In the genomic region with DNA sequence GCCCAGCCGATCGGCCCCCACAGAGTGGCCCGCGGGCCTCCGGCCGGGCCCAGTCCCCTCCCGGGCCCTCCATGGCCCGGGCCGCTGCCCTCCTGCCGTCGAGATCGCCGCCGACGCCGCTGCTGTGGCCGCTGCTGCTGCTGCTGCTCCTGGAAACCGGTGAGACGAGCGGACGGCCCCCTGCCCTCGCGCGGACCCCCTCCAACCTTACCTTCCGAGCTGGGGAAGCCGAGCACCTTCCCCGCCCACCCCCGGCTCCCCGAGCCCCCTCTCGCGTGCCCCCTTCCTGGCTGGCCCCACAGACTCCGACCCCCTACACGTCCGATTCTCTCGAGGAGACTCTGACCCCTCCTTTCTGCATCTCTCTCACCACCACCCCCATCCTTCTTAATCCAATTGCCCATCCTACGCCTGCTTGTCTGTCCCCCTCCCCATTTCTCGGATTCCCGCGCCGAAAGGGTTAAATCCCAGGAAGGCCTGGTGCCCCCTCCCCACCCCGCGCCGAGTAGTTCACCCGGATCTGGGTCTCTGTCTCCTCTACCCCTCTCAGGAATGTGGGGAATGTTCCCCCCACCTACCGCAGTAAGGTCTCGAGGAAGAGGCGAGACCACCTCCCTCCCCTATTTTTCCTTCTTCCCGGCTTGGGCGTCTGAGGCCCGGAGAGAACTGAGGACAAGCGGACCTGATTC, we compare ENCODE assay signal across 1 cellular context.
TF ChIP-seq lines count a peak whose summit lies in the region.

No MANE protein-coding gene starts in this region.

TF ChIP-seq in K562, 482 proteins besides CTCF, POLR2A, EP300 and RAD21 (continues in another document):
- TF ChIP-seq, protein P1, sequence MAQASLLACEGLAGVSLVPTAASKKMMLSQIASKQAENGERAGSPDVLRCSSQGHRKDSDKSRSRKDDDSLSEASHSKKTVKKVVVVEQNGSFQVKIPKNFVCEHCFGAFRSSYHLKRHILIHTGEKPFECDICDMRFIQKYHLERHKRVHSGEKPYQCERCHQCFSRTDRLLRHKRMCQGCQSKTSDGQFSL (CRISPR knock-in tag; IDR thresholded peaks at IDR 0.05): 0 out of 2 replicates have a peak, but pooled peaks have one; percentile 42
- TF ChIP-seq, protein P1 (tag; IDR thresholded peaks at IDR 0.05): no peak
- TF ChIP-seq IRF2 (CRISPR knock-in tag; IDR thresholded peaks at IDR 0.05): no peak
- peak; percentile 43; the same call in 1 of the 2 replicates for TF ChIP-seq ZFPM2 (CRISPR knock-in tag; IDR thresholded peaks at IDR 0.05)
- TF ChIP-seq, protein P2, sequence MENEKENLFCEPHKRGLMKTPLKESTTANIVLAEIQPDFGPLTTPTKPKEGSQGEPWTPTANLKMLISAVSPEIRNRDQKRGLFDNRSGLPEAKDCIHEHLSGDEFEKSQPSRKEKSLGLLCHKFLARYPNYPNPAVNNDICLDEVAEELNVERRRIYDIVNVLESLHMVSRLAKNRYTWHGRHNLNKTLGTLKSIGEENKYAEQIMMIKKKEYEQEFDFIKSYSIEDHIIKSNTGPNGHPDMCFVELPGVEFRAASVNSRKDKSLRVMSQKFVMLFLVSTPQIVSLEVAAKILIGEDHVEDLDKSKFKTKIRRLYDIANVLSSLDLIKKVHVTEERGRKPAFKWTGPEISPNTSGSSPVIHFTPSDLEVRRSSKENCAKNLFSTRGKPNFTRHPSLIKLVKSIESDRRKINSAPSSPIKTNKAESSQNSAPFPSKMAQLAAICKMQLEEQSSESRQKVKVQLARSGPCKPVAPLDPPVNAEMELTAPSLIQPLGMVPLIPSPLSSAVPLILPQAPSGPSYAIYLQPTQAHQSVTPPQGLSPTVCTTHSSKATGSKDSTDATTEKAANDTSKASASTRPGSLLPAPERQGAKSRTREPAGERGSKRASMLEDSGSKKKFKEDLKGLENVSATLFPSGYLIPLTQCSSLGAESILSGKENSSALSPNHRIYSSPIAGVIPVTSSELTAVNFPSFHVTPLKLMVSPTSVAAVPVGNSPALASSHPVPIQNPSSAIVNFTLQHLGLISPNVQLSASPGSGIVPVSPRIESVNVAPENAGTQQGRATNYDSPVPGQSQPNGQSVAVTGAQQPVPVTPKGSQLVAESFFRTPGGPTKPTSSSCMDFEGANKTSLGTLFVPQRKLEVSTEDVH (IDR thresholded peaks at IDR 0.05; ENCODE audit: low read depth, partially characterized antibody): no peak
- TF ChIP-seq ZKSCAN8 (CRISPR knock-in tag; IDR thresholded peaks at IDR 0.05): no peak
- TF ChIP-seq SIN3A (IDR thresholded peaks at IDR 0.05; ENCODE audit: borderline replicate concordance in 2 of 2, control insufficient read depth in 1 of 2, low read depth in 2 of 2, low read length in 2 of 2): peak in 1 of 2 experiments; percentile 13; a peak in 1 of 4 replicates
- TF ChIP-seq NFATC3 (IDR thresholded peaks at IDR 0.05): no peak
- TF ChIP-seq ERF (CRISPR knock-in tag; IDR thresholded peaks at IDR 0.05): peak; percentile 34; the same call in 1 of the 2 replicates
- no peak for TF ChIP-seq PRMT5 (CRISPR knock-in tag; IDR thresholded peaks at IDR 0.05)
- TF ChIP-seq POLR2B (IDR thresholded peaks at IDR 0.05; ENCODE audit: low read depth, partially characterized antibody): peak; percentile 30
- TF ChIP-seq MEF2D (tag; conservative IDR thresholded peaks at IDR 0.05; ENCODE audit: low read depth): no peak
- no peak for TF ChIP-seq XRCC3 (IDR thresholded peaks at IDR 0.05)
- TF ChIP-seq, protein P3, sequence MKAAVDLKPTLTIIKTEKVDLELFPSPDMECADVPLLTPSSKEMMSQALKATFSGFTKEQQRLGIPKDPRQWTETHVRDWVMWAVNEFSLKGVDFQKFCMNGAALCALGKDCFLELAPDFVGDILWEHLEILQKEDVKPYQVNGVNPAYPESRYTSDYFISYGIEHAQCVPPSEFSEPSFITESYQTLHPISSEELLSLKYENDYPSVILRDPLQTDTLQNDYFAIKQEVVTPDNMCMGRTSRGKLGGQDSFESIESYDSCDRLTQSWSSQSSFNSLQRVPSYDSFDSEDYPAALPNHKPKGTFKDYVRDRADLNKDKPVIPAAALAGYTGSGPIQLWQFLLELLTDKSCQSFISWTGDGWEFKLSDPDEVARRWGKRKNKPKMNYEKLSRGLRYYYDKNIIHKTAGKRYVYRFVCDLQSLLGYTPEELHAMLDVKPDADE (conservative IDR thresholded peaks at IDR 0.05; ENCODE audit: control insufficient read depth, low read depth, low read length): 0 out of 2 replicates have a peak, but pooled peaks have one; percentile 54
- TF ChIP-seq KDM5B (IDR thresholded peaks at IDR 0.05; ENCODE audit: insufficient replicate concordance, low read depth, low read length): peak; percentile 42
- TF ChIP-seq HDAC6 (IDR thresholded peaks at IDR 0.05; ENCODE audit: low read depth, low read length): no peak
- TF ChIP-seq ATF1 (CRISPR knock-in tag; IDR thresholded peaks at IDR 0.05): no peak
- TF ChIP-seq ATF1 (tag; IDR thresholded peaks at IDR 0.05): peak; percentile 59
- peak; percentile 27 for TF ChIP-seq RBM22 (IDR thresholded peaks at IDR 0.05; ENCODE audit: low read depth, low read length, poor library complexity, severe bottlenecking)
- no peak for TF ChIP-seq STAG1 (CRISPR knock-in tag; IDR thresholded peaks at IDR 0.05; ENCODE audit: borderline replicate concordance)
- TF ChIP-seq ZBED1 (IDR thresholded peaks at IDR 0.05): no peak
- TF ChIP-seq GTF2F1 (IDR thresholded peaks at IDR 0.05; ENCODE audit: low read depth, low read length): no peak
- peak; percentile 85 for TF ChIP-seq ZFX (CRISPR knock-in tag; IDR thresholded peaks at IDR 0.05)
- TF ChIP-seq, protein P4, sequence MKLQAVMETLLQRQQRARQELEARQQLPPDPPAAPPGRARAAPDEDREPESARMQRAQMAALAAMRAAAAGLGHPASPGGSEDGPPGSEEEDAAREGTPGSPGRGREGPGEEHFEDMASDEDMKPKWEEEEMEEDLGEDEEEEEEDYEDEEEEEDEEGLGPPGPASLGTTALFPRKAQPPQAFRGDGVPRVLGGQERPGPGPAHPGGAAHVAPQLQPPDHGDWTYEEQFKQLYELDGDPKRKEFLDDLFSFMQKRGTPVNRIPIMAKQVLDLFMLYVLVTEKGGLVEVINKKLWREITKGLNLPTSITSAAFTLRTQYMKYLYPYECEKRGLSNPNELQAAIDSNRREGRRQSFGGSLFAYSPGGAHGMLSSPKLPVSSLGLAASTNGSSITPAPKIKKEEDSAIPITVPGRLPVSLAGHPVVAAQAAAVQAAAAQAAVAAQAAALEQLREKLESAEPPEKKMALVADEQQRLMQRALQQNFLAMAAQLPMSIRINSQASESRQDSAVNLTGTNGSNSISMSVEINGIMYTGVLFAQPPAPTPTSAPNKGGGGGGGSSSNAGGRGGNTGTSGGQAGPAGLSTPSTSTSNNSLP (IDR thresholded peaks at IDR 0.05; ENCODE audit: borderline replicate concordance, low read depth, low read length): no peak
- peak; percentile 70 for TF ChIP-seq CHD1 (IDR thresholded peaks at IDR 0.05; ENCODE audit: low read length)
- peak in 1 of 2 experiments; percentile 14; a peak in 2 of 4 replicates for TF ChIP-seq HDAC1 (IDR thresholded peaks at IDR 0.05)
- no peak for TF ChIP-seq ZNF23 (CRISPR knock-in tag; IDR thresholded peaks at IDR 0.05)
- TF ChIP-seq MTA1 (IDR thresholded peaks at IDR 0.05; ENCODE audit: borderline replicate concordance): no peak
- TF ChIP-seq SRSF1 (IDR thresholded peaks at IDR 0.05; ENCODE audit: low read depth, low read length): no peak
- TF ChIP-seq CXXC5 (CRISPR knock-in tag; IDR thresholded peaks at IDR 0.05): 0 out of 2 replicates have a peak, but pooled peaks have one; percentile 14
- no peak for TF ChIP-seq BCOR (IDR thresholded peaks at IDR 0.05)
- no peak for TF ChIP-seq NFIC (IDR thresholded peaks at IDR 0.05)
- no peak for TF ChIP-seq SRSF7 (optimal IDR thresholded peaks at IDR 0.05; ENCODE audit: low read depth, low read length)
- TF ChIP-seq, protein P5, sequence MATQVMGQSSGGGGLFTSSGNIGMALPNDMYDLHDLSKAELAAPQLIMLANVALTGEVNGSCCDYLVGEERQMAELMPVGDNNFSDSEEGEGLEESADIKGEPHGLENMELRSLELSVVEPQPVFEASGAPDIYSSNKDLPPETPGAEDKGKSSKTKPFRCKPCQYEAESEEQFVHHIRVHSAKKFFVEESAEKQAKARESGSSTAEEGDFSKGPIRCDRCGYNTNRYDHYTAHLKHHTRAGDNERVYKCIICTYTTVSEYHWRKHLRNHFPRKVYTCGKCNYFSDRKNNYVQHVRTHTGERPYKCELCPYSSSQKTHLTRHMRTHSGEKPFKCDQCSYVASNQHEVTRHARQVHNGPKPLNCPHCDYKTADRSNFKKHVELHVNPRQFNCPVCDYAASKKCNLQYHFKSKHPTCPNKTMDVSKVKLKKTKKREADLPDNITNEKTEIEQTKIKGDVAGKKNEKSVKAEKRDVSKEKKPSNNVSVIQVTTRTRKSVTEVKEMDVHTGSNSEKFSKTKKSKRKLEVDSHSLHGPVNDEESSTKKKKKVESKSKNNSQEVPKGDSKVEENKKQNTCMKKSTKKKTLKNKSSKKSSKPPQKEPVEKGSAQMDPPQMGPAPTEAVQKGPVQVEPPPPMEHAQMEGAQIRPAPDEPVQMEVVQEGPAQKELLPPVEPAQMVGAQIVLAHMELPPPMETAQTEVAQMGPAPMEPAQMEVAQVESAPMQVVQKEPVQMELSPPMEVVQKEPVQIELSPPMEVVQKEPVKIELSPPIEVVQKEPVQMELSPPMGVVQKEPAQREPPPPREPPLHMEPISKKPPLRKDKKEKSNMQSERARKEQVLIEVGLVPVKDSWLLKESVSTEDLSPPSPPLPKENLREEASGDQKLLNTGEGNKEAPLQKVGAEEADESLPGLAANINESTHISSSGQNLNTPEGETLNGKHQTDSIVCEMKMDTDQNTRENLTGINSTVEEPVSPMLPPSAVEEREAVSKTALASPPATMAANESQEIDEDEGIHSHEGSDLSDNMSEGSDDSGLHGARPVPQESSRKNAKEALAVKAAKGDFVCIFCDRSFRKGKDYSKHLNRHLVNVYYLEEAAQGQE (CRISPR knock-in tag; IDR thresholded peaks at IDR 0.05; ENCODE audit: low read depth): 0 out of 2 replicates have a peak, but pooled peaks have one; percentile 23
- TF ChIP-seq YBX1 (IDR thresholded peaks at IDR 0.05): no peak
- TF ChIP-seq, protein P6, sequence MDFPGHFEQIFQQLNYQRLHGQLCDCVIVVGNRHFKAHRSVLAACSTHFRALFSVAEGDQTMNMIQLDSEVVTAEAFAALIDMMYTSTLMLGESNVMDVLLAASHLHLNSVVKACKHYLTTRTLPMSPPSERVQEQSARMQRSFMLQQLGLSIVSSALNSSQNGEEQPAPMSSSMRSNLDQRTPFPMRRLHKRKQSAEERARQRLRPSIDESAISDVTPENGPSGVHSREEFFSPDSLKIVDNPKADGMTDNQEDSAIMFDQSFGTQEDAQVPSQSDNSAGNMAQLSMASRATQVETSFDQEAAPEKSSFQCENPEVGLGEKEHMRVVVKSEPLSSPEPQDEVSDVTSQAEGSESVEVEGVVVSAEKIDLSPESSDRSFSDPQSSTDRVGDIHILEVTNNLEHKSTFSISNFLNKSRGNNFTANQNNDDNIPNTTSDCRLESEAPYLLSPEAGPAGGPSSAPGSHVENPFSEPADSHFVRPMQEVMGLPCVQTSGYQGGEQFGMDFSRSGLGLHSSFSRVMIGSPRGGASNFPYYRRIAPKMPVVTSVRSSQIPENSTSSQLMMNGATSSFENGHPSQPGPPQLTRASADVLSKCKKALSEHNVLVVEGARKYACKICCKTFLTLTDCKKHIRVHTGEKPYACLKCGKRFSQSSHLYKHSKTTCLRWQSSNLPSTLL (IDR thresholded peaks at IDR 0.05): 0 out of 2 replicates have a peak, but pooled peaks have one; percentile 32
- TF ChIP-seq ZSCAN32 (CRISPR knock-in tag; IDR thresholded peaks at IDR 0.05): 0 out of 2 replicates have a peak, but pooled peaks have one; percentile 11
- no peak for TF ChIP-seq HSF4 (CRISPR knock-in tag; IDR thresholded peaks at IDR 0.05; ENCODE audit: borderline replicate concordance)
- TF ChIP-seq, protein P7, sequence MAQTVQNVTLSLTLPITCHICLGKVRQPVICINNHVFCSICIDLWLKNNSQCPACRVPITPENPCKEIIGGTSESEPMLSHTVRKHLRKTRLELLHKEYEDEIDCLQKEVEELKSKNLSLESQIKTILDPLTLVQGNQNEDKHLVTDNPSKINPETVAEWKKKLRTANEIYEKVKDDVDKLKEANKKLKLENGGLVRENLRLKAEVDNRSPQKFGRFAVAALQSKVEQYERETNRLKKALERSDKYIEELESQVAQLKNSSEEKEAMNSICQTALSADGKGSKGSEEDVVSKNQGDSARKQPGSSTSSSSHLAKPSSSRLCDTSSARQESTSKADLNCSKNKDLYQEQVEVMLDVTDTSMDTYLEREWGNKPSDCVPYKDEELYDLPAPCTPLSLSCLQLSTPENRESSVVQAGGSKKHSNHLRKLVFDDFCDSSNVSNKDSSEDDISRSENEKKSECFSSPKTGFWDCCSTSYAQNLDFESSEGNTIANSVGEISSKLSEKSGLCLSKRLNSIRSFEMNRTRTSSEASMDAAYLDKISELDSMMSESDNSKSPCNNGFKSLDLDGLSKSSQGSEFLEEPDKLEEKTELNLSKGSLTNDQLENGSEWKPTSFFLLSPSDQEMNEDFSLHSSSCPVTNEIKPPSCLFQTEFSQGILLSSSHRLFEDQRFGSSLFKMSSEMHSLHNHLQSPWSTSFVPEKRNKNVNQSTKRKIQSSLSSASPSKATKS (CRISPR knock-in tag; IDR thresholded peaks at IDR 0.05): no peak
- TF ChIP-seq, protein P8, sequence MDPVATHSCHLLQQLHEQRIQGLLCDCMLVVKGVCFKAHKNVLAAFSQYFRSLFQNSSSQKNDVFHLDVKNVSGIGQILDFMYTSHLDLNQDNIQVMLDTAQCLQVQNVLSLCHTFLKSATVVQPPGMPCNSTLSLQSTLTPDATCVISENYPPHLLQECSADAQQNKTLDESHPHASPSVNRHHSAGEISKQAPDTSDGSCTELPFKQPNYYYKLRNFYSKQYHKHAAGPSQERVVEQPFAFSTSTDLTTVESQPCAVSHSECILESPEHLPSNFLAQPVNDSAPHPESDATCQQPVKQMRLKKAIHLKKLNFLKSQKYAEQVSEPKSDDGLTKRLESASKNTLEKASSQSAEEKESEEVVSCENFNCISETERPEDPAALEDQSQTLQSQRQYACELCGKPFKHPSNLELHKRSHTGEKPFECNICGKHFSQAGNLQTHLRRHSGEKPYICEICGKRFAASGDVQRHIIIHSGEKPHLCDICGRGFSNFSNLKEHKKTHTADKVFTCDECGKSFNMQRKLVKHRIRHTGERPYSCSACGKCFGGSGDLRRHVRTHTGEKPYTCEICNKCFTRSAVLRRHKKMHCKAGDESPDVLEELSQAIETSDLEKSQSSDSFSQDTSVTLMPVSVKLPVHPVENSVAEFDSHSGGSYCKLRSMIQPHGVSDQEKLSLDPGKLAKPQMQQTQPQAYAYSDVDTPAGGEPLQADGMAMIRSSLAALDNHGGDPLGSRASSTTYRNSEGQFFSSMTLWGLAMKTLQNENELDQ (CRISPR knock-in tag; IDR thresholded peaks at IDR 0.05; ENCODE audit: borderline replicate concordance): no peak
- TF ChIP-seq HNRNPLL (IDR thresholded peaks at IDR 0.05; ENCODE audit: low read depth, low read length, poor library complexity, severe bottlenecking): no peak
- TF ChIP-seq YY1 (IDR thresholded peaks at IDR 0.05; ENCODE audit: borderline replicate concordance in 1 of 3, control insufficient read depth in 1 of 3, extremely low read depth in 1 of 3, insufficient read depth in 3 of 3, insufficient read length in 1 of 3, insufficient replicate concordance in 2 of 3, low read depth in 1 of 3, low read length in 2 of 3): peak in 2 of 3 experiments; percentile 3 to 56
- no peak for TF ChIP-seq KLF16 (IDR thresholded peaks at IDR 0.05)
- TF ChIP-seq RB1 (IDR thresholded peaks at IDR 0.05; ENCODE audit: low read depth): no peak
- peak in 1 of 2 experiments; percentile 44; a peak in 1 of 4 replicates for TF ChIP-seq MAZ (CRISPR knock-in tag; conservative IDR thresholded peaks at IDR 0.05 in 1 of 2, IDR thresholded peaks at IDR 0.05 in 1 of 2)
